ENCODE assay signal across 1 cellular context in the genomic region with DNA sequence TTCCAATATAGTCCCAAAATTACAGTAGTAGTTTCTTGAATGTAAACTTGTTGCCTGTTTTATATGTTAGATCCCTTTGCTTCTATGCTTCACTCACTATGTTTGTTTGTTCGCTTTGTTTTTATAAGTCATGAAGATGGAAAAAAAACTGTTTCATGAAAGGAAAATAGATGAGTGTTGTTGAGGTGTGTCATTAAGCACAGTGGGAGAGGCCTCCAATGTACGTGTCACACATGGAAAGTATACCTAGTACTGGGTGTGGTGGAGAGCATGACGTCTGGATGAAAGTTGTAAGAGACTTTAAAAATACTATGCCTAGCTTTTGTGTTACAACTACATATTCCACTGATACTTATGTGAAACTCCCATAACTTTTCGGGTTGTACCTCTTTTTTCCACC.
TF ChIP-seq lines count a peak whose summit lies in the region.

No MANE protein-coding gene starts in this region.

TF ChIP-seq in GM23338, 12 proteins besides CTCF, POLR2A, EP300 and RAD21 (continued from another document):
- TF ChIP-seq REST (IDR thresholded peaks at IDR 0.05; ENCODE audit: unreplicated experiment) (no peak), ZNF462 (CRISPR knock-in tag; IDR thresholded peaks at IDR 0.05) (no peak), ZNF114 (CRISPR knock-in tag; IDR thresholded peaks at IDR 0.05) (no peak), EZH2phosphoT487 (IDR thresholded peaks at IDR 0.05; ENCODE audit: unreplicated experiment) (no peak), JUNB (IDR thresholded peaks at IDR 0.05; ENCODE audit: unreplicated experiment) (no peak)
TF ChIP-seq in GM23338: peak in this region for 0.
